ENCODE assay signal across 23 cellular contexts in the genomic region with DNA sequence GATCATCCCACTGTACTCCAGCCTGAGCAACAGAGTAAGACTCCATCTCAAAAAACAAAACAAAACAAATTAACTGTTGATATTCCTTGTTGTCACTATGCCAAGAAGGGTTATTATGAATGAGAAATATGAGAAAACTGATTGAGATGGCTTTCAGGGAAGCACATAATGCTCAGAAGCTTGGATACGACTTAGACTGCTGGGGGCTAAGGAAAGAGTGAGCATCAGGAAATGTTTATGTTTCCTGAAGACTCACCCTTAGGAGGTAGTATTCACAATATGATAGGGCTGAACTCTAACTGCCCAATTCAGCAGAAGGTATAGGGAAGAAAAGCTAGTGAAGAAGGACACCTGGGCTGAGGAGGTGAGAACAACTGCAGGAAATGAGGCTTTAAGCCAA. TPM values are rescaled to one million over a fixed set of nuclear protein-coding genes. Genes with fewer than 3 reads are reported as not detected.
"Had no signal": no experiment of that assay in that cellular context is flagged by ENCODE, and none has a peak within 500 bp of the region (broad histone marks: within the 10 kb centered on the region; RNA-seq: fewer than 3 reads in every experiment).

No MANE protein-coding gene starts in this region.

- DNase-seq: activated B cell treated with CpG ODN at 0.5 μM for 24 hours; activated CD4-positive, alpha-beta T cell treated with anti-CD3 and anti-CD28 coated beads for 48 hours; activated CD8-positive, alpha-beta T cell treated with anti-CD3 and anti-CD28 coated beads for 36 hours; activated effector memory CD4-positive, alpha-beta T cell treated with Interleukin-2 at 50 U/mL for 16 hours; activated T-cell treated with anti-CD3 and anti-CD28 coated beads, Interleukin-2, amount 50 U/mL, for 48 hours; anterior cingulate cortex; caudate nucleus; colonic mucosa; gastrocnemius medialis; heart left ventricle; mesenchymal stem cell; mucosa of descending colon; naive B cell; sigmoid colon; stimulated activated CD4-positive, alpha-beta T cell treated with anti-CD3 and anti-CD28 coated beads, Interleukin-4, amount 100 ng/mL, for 24 hours; T-cell; thyroid gland had no signal

- ATAC-seq: activated CD8-positive, alpha-beta T cell treated with anti-CD3 and anti-CD28 coated beads for 36 hours; activated naive CD4-positive, alpha-beta T cell treated with anti-CD3 and anti-CD28 coated beads, Interleukin-2, amount 50 U/mL, for 72 hours; esophagus mucosa; gastrocnemius medialis; heart left ventricle; mucosa of descending colon; SK-N-SH treated with all-trans-retinoic acid at 6 μM for 48 hours; stimulated activated effector memory CD8-positive, alpha-beta T cell treated with anti-CD3 and anti-CD28 coated beads, Interleukin-12 subunit alpha, Interleukin-12 subunit beta, amount 100 ng/mL, for 72 hours; T-cell had no signal

- H3K36me3 ChIP-seq: colonic mucosa, gastrocnemius medialis, heart left ventricle, sigmoid colon, thyroid gland had no signal

- H3K4me1 Mint-ChIP-seq: brain had no signal

- H3K9me3 Mint-ChIP-seq: activated B cell treated with CpG ODN at 0.5 μM for 24 hours; activated CD8-positive, alpha-beta T cell treated with anti-CD3 and anti-CD28 coated beads for 36 hours; activated naive CD4-positive, alpha-beta T cell treated with anti-CD3 and anti-CD28 coated beads, Interleukin-2, amount 50 U/mL, for 72 hours; brain; stimulated activated effector memory CD8-positive, alpha-beta T cell treated with anti-CD3 and anti-CD28 coated beads, Interleukin-12 subunit alpha, Interleukin-12 subunit beta, amount 100 ng/mL, for 72 hours; T-cell had no signal

- H3K4me3 Mint-ChIP-seq: activated B cell treated with CpG ODN at 0.5 μM for 24 hours, brain had no signal

- H3K9ac ChIP-seq: parathyroid adenoma had no signal

- H2AFZ ChIP-seq: parathyroid adenoma had no signal

- H3K79me2 ChIP-seq: parathyroid adenoma had no signal

- H3K27ac Mint-ChIP-seq: activated B cell treated with CpG ODN at 0.5 μM for 24 hours; activated CD8-positive, alpha-beta T cell treated with anti-CD3 and anti-CD28 coated beads for 36 hours; activated naive CD4-positive, alpha-beta T cell treated with anti-CD3 and anti-CD28 coated beads, Interleukin-2, amount 50 U/mL, for 72 hours; brain; naive B cell; stimulated activated effector memory CD8-positive, alpha-beta T cell treated with anti-CD3 and anti-CD28 coated beads, Interleukin-12 subunit alpha, Interleukin-12 subunit beta, amount 100 ng/mL, for 72 hours; T-cell had no signal

- H3K27ac ChIP-seq: colonic mucosa, gastrocnemius medialis, heart left ventricle, parathyroid adenoma, sigmoid colon, thyroid gland had no signal

- H3K9me3 ChIP-seq: colonic mucosa, gastrocnemius medialis, heart left ventricle, mucosa of descending colon, sigmoid colon, thyroid gland had no signal

- H3K27me3 ChIP-seq: colonic mucosa, thyroid gland had no signal

- H3K4me1 ChIP-seq: colonic mucosa, gastrocnemius medialis, heart left ventricle, parathyroid adenoma, sigmoid colon, thyroid gland had no signal

- H3K4me3 ChIP-seq: colonic mucosa, gastrocnemius medialis, mucosa of descending colon, sigmoid colon, thyroid gland had no signal

- H3K36me3 Mint-ChIP-seq: activated naive CD4-positive, alpha-beta T cell treated with anti-CD3 and anti-CD28 coated beads, Interleukin-2, amount 50 U/mL, for 72 hours; brain; naive B cell; stimulated activated effector memory CD8-positive, alpha-beta T cell treated with anti-CD3 and anti-CD28 coated beads, Interleukin-12 subunit alpha, Interleukin-12 subunit beta, amount 100 ng/mL, for 72 hours; T-cell had no signal

RNA-seq across cellular contexts. Expression of a gene that starts 6.3 kb away (rescaled TPM):
- total RNA-seq: activated B cell treated with CpG ODN at 0.5 μM for 24 hours had no signal
